ENCODE assay signal across 13 cellular contexts in genomic region chr22:39078329-39078728, GRCh38. TPM values are rescaled to one million over a fixed set of nuclear protein-coding genes. Genes with fewer than 3 reads are reported as not detected.
DNase-seq lines count a peak whose midpoint lies in the region; ATAC-seq and TF ChIP-seq lines count a peak whose summit lies in the region.
"Had no signal": no experiment of that assay in that cellular context is flagged by ENCODE, and none has a peak within 500 bp of the region (broad histone marks: within the 10 kb centered on the region; RNA-seq: fewer than 3 reads in every experiment).

No MANE protein-coding gene starts in this region.

- H3K27ac Mint-ChIP-seq in activated CD8-positive, alpha-beta memory T cell treated with anti-CD3 and anti-CD28 coated beads, Interleukin-2, amount 10 ng/mL, durations not matched to agents 7 days and 5 days, result peak overlapping the region; percentile 88
- peak overlapping the region; percentile 89 for H3K27ac Mint-ChIP-seq in activated naive CD8-positive, alpha-beta T cell

- H3K27me3 ChIP-seq in SK-N-SH (ENCODE audit: insufficient read depth), result no peaks in the 10 kb centered on the region

- no peak for ATAC-seq in activated CD8-positive, alpha-beta memory T cell treated with anti-CD3 and anti-CD28 coated beads, Interleukin-2, amount 10 ng/mL, durations not matched to agents 7 days and 5 days

- H3K36me3 ChIP-seq in SK-N-SH (replicated peaks in 1 of 2; ENCODE audit: control insufficient read depth in 1 of 2, insufficient read depth in 2 of 2, low read length in 1 of 2), result no peaks in the 10 kb centered on the region

- H3K27me3 Mint-ChIP-seq in activated CD8-positive, alpha-beta memory T cell treated with anti-CD3 and anti-CD28 coated beads, Interleukin-2, amount 10 ng/mL, durations not matched to agents 7 days and 5 days, result no peaks in the 10 kb centered on the region
- no peaks in the 10 kb centered on the region for H3K27me3 Mint-ChIP-seq in activated naive CD8-positive, alpha-beta T cell

- H3K9ac ChIP-seq in SK-N-SH, result no peak overlapping the region
- H3K9ac ChIP-seq: parathyroid adenoma had no signal

- peaks cover 45% of the 10 kb centered on the region for H3K36me3 Mint-ChIP-seq in activated CD8-positive, alpha-beta memory T cell treated with anti-CD3 and anti-CD28 coated beads, Interleukin-2, amount 10 ng/mL, durations not matched to agents 7 days and 5 days
- no peaks in the 10 kb centered on the region for H3K36me3 Mint-ChIP-seq in activated naive CD8-positive, alpha-beta T cell

- no peaks in the 10 kb centered on the region; a peak in 1 of 4 replicates for H3K4me1 ChIP-seq in SK-N-SH (ENCODE audit: control insufficient read depth in 1 of 2, insufficient read depth in 2 of 2, low read depth in 1 of 2, low read length in 1 of 2)
- H3K4me1 ChIP-seq: parathyroid adenoma had no signal

- H3K9me2 ChIP-seq in SK-N-SH, result no peaks in the 10 kb centered on the region

- TF ChIP-seq CTCF in GM12875 (IDR thresholded peaks at IDR 0.05; ENCODE audit: borderline replicate concordance, insufficient read depth, low read depth, low read length) (no peak), SK-N-SH (IDR thresholded peaks at IDR 0.05) (no peak), RWPE1 (conservative IDR thresholded peaks at IDR 0.05; ENCODE audit: low read depth) (no peak)

- no peak for DNase-seq in activated CD8-positive, alpha-beta memory T cell treated with anti-CD3 and anti-CD28 coated beads, Interleukin-2, amount 10 ng/mL, durations not matched to agents 7 days and 5 days
- no peak for DNase-seq in activated CD8-positive, alpha-beta memory T cell treated with anti-CD3 and anti-CD28 coated beads for 24 hours
- DNase-seq in SK-N-SH (no peak), RWPE1 (ENCODE audit: low spot score) (no peak), NCI-H1105 (lab: John Stamatoyannopoulos, UW) (no peak)
- DNase-seq: DMS 273 treated with DMSO at 0.1 percent for 48 hours, foreskin melanocyte, NCI-H2081 had no signal

- CTCF ChIA-PET in activated CD8-positive, alpha-beta memory T cell treated with anti-CD3 and anti-CD28 coated beads, Interleukin-2, amount 10 ng/mL, durations not matched to agents 7 days and 5 days (lab: Charles Lee), result interaction anchor here (0.6 to 2.1 kb wide), 4 partner anchors 13 to 43 kb away, joined by 3 to 5 read pairs (median 3); no protein-coding TSS in a partner anchor
- CTCF ChIA-PET in SK-N-SH (lab: Yijun Ruan, JAX), result interaction anchor here (1.3 kb wide), 1 partner anchor 34 kb away, joined by 4 read pairs; no protein-coding TSS in a partner anchor
- CTCF ChIA-PET in RWPE1 (lab: Yijun Ruan, JAX), result no interaction called here

- no peak for TF ChIP-seq RAD21 in SK-N-SH (IDR thresholded peaks at IDR 0.05; ENCODE audit: low read length)

- no peak for TF ChIP-seq EP300 in SK-N-SH (IDR thresholded peaks at IDR 0.05; ENCODE audit: borderline replicate concordance in 1 of 2, low read depth in 1 of 2, low read length in 1 of 2)

- no peak overlapping the region for H3K4me2 ChIP-seq in SK-N-SH

- H3F3A ChIP-seq in SK-N-SH (replicated peaks; ENCODE audit: insufficient read depth), result no peaks in the 10 kb centered on the region

- H3K4me3 ChIP-seq in GM12875 (ENCODE audit: low read depth, low read length), result peak overlapping the region; percentile 76
- H3K4me3 ChIP-seq in skin epidermis, result peak overlapping the region in 6 of 7 experiments; percentile 6 to 54 (median 38)
- no peak overlapping the region for H3K4me3 ChIP-seq in SK-N-SH (ENCODE audit: low read depth in 2 of 2, low read length in 1 of 2)

- no peak overlapping the region for H2AFZ ChIP-seq in SK-N-SH (ENCODE audit: low read depth)
- H2AFZ ChIP-seq: parathyroid adenoma had no signal

- 55% methylated on average over 2 of the region's 8 CpGs for WGBS in SK-N-SH (ENCODE audit: low lambda C conversion rate)

- H3K79me2 ChIP-seq in SK-N-SH (ENCODE audit: insufficient read depth), result no peaks in the 10 kb centered on the region
- H3K79me2 ChIP-seq: parathyroid adenoma had no signal

- POLR2A ChIA-PET in SK-N-SH (lab: Yijun Ruan, JAX), result no interaction called here
- POLR2A ChIA-PET in RWPE1 (lab: Yijun Ruan, JAX; ENCODE audit: low non-redundant PET), result no interaction called here

- no peaks in the 10 kb centered on the region for H3K9me3 Mint-ChIP-seq in activated CD8-positive, alpha-beta memory T cell treated with anti-CD3 and anti-CD28 coated beads, Interleukin-2, amount 10 ng/mL, durations not matched to agents 7 days and 5 days (ENCODE audit: low read depth)
- H3K9me3 Mint-ChIP-seq in activated naive CD8-positive, alpha-beta T cell (ENCODE audit: low read depth), result no peaks in the 10 kb centered on the region

- H3K27ac ChIP-seq in skin epidermis (peak overlapping the region in 9 of 21 experiments; percentile 13 to 97 (median 90)), SK-N-SH (ENCODE audit: low read depth in 2 of 2, low read length in 1 of 2) (no peak overlapping the region), RWPE1 (no peak overlapping the region)
- H3K27ac ChIP-seq: parathyroid adenoma had no signal

- peak overlapping the region; percentile 96 for H3K4me3 Mint-ChIP-seq in activated CD8-positive, alpha-beta memory T cell treated with anti-CD3 and anti-CD28 coated beads, Interleukin-2, amount 10 ng/mL, durations not matched to agents 7 days and 5 days
- H3K4me3 Mint-ChIP-seq in activated naive CD8-positive, alpha-beta T cell, result peak overlapping the region; percentile 90

- peaks cover 48% of the 10 kb centered on the region for H3K4me1 Mint-ChIP-seq in activated CD8-positive, alpha-beta memory T cell treated with anti-CD3 and anti-CD28 coated beads, Interleukin-2, amount 10 ng/mL, durations not matched to agents 7 days and 5 days
- peaks cover 45% of the 10 kb centered on the region for H3K4me1 Mint-ChIP-seq in activated naive CD8-positive, alpha-beta T cell (ENCODE audit: low read depth)

- H3K9me3 ChIP-seq in SK-N-SH, result no peaks in the 10 kb centered on the region

- no peaks in the 10 kb centered on the region for H4K20me1 ChIP-seq in SK-N-SH (ENCODE audit: insufficient read depth)

TF ChIP-seq in SK-N-SH, 30 proteins besides CTCF, POLR2A, EP300 and RAD21:
- no peak for TF ChIP-seq TAF1 (IDR thresholded peaks at IDR 0.05; ENCODE audit: borderline replicate concordance, low read depth, low read length)
- TF ChIP-seq RCOR1 (IDR thresholded peaks at IDR 0.05; ENCODE audit: low read length), result no peak
- TF ChIP-seq TCF12 (IDR thresholded peaks at IDR 0.05), result no peak
- TF ChIP-seq ZBTB33 (IDR thresholded peaks at IDR 0.05; ENCODE audit: borderline replicate concordance, low read depth), result no peak
- no peak for TF ChIP-seq MEF2A (IDR thresholded peaks at IDR 0.05; ENCODE audit: borderline replicate concordance, low read depth)
- TF ChIP-seq SIN3A (IDR thresholded peaks at IDR 0.05; ENCODE audit: borderline replicate concordance, low read depth, low read length), result no peak

RNA-seq across cellular contexts. Expression of gene APOBEC3G, which starts 1.3 kb away (rescaled TPM):
- total RNA-seq in activated CD8-positive, alpha-beta memory T cell treated with anti-CD3 and anti-CD28 coated beads, Interleukin-2, amount 10 ng/mL, durations not matched to agents 7 days and 5 days, result 100 to 1,000 TPM; 146 to 196 TPM
- 0.11 TPM in 1 of 2 replicates, not detected in the other for polyA plus RNA-seq in SK-N-SH (2012; rRNA removed)
- 0.09 and 0.17 TPM in 2 replicates for polyA plus RNA-seq in SK-N-SH (2012; cell fraction: cytosol; rRNA removed)
- 0.08 and 0.10 TPM in 2 replicates for polyA plus RNA-seq in SK-N-SH (2012; cell fraction: nucleus; rRNA removed)

RNA-seq across cellular contexts. Expression of gene APOBEC3H, which starts 18.7 kb away (rescaled TPM):
- 100 to 1,000 TPM in 1 of 2 experiments, 10 to 100 TPM in 1; 67.0 to 137 TPM for total RNA-seq in activated CD8-positive, alpha-beta memory T cell treated with anti-CD3 and anti-CD28 coated beads, Interleukin-2, amount 10 ng/mL, durations not matched to agents 7 days and 5 days
- 0.18 and 0.49 TPM in 2 replicates for polyA plus RNA-seq in SK-N-SH (2012; rRNA removed)
- 0.18 and 0.33 TPM in 2 replicates for polyA plus RNA-seq in SK-N-SH (2012; cell fraction: cytosol; rRNA removed)
- 0.54 and 0.77 TPM in 2 replicates for polyA plus RNA-seq in SK-N-SH (2012; cell fraction: nucleus; rRNA removed)
- total RNA-seq: temporal lobe had no signal

RNA-seq across cellular contexts. Expression of gene APOBEC3F, which starts 37.7 kb away (rescaled TPM):
- total RNA-seq in activated CD8-positive, alpha-beta memory T cell treated with anti-CD3 and anti-CD28 coated beads, Interleukin-2, amount 10 ng/mL, durations not matched to agents 7 days and 5 days, result 10 to 100 TPM; 39.8 to 58.0 TPM
- 3.8 and 4.3 TPM in 2 replicates for polyA plus RNA-seq in SK-N-SH (2012; rRNA removed)
- polyA plus RNA-seq in SK-N-SH (2012; cell fraction: cytosol; rRNA removed), result 3.3 and 4.0 TPM in 2 replicates
- 3.0 and 4.9 TPM in 2 replicates for polyA plus RNA-seq in SK-N-SH (2012; cell fraction: nucleus; rRNA removed)

RNA-seq across cellular contexts. Expression of gene APOBEC3D, which starts 57.4 kb away (rescaled TPM):
- total RNA-seq in activated CD8-positive, alpha-beta memory T cell treated with anti-CD3 and anti-CD28 coated beads, Interleukin-2, amount 10 ng/mL, durations not matched to agents 7 days and 5 days, result 10 to 100 TPM; 49.8 to 69.4 TPM
- 0.21 and 0.37 TPM in 2 replicates for polyA plus RNA-seq in SK-N-SH (2012; rRNA removed)
- polyA plus RNA-seq in SK-N-SH (2012; cell fraction: cytosol; rRNA removed), result 0.06 and 0.14 TPM in 2 replicates
- 0.87 and 0.88 TPM in 2 replicates for polyA plus RNA-seq in SK-N-SH (2012; cell fraction: nucleus; rRNA removed)

Comparison
In these comparisons a context has a peak if more than half of its experiments do, and no peak if none do; other contexts are left out.
1. H3K4me3 ChIP-seq: peak in GM12875 (single experiment) and skin epidermis (6 of 7); none in SK-N-SH (0 of 2).